Comparison of ENCODE assay signal across 8 cellular contexts in the genomic region with DNA sequence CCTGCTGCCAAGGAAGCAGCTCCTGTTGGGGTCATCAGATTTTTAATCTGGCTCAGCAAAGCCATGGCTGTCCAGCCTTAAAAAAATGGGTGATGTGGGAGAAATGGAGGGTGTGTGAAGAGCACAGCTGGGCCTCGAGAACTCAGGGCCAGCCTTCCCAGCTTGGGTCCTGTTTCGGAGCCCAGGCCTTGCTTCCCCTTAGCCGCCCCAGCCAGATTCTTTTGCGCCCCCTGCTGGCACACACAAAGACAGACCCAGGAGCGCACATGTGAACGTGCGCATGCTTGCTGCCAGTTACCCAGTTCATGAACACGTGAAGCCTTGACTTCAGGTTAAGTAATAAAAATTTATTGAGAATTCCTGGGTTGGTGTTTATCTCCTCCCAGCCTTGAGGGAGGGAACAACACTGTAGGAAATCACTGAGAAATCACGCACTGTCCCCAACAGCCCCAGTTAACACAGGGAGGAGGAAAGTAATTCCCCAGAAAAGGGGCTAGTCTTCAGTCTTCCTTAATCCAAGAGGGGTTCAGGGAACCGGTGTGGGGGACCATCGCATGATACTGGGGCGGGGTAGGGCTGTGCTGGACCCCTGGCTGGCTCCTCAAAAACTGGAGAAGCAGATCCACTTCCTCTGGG. TPM values are rescaled to one million over a fixed set of nuclear protein-coding genes. Genes with fewer than 3 reads are reported as not detected.
DNase-seq lines count a peak whose midpoint lies in the region; ATAC-seq and TF ChIP-seq lines count a peak whose summit lies in the region.

No MANE protein-coding gene starts in this region.

- H2AFZ ChIP-seq in SU-DHL-6 (ENCODE audit: low read depth, low read length, severe bottlenecking), result no peak overlapping the region

- H3K27me3 ChIP-seq in CD4-positive, CD25-positive, alpha-beta regulatory T cell (ENCODE audit: control insufficient read depth, insufficient read depth, low read length), result no peaks in the 10 kb centered on the region
- H3K27me3 ChIP-seq in SU-DHL-6 (ENCODE audit: low read length) (no peaks in the 10 kb centered on the region), adipocyte (replicated peaks; ENCODE audit: control insufficient read depth, insufficient read depth, low read length) (no peaks in the 10 kb centered on the region), heart left ventricle (no peaks in the 10 kb centered on the region), rectal smooth muscle tissue (ENCODE audit: control insufficient read depth, insufficient read depth, low read length) (no peaks in the 10 kb centered on the region), aorta (ENCODE audit: control insufficient read depth in 1 of 2, insufficient read depth in 2 of 2, low read length in 1 of 2) (no peaks in the 10 kb centered on the region)

- peaks cover 18% of the 10 kb centered on the region for H3K79me2 ChIP-seq in SU-DHL-6 (ENCODE audit: insufficient read depth, low read length)

- peaks cover 52% of the 10 kb centered on the region for H3K4me1 ChIP-seq in CD4-positive, CD25-positive, alpha-beta regulatory T cell (ENCODE audit: control insufficient read depth, insufficient read depth, low read length, poor library complexity, severe bottlenecking)
- H3K4me1 ChIP-seq in adipocyte (ENCODE audit: control insufficient read depth, insufficient read depth, low read length) (peaks cover 37% of the 10 kb centered on the region), heart left ventricle (peaks cover 6 to 56% (median 43%) of the 10 kb centered on the region in 12 donors), rectal smooth muscle tissue (ENCODE audit: control insufficient read depth, insufficient read depth, low read length) (peaks cover 26% of the 10 kb centered on the region), aorta (ENCODE audit: control insufficient read depth in 1 of 2, insufficient read depth in 2 of 2, low read length in 2 of 2) (peaks cover 4 to 5% of the 10 kb centered on the region in 2 donors)

- no peak overlapping the region for H3K9ac ChIP-seq in SU-DHL-6 (ENCODE audit: low read length)
- peak overlapping the region; percentile 41 for H3K9ac ChIP-seq in adipocyte (ENCODE audit: low read length)
- peak overlapping the region; percentile 16 for H3K9ac ChIP-seq in rectal smooth muscle tissue (ENCODE audit: low read length)

- no peaks in the 10 kb centered on the region for H3K9me3 ChIP-seq in CD4-positive, CD25-positive, alpha-beta regulatory T cell (ENCODE audit: control insufficient read depth in 2 of 2, low read length in 2 of 2)
- H3K9me3 ChIP-seq in SU-DHL-6 (ENCODE audit: insufficient read depth, low read length) (no peaks in the 10 kb centered on the region), adipocyte (ENCODE audit: control insufficient read depth, low read length) (no peaks in the 10 kb centered on the region), heart left ventricle (no peaks in the 10 kb centered on the region), aorta (ENCODE audit: control insufficient read depth, low read length) (no peaks in the 10 kb centered on the region)

- peak overlapping the region in 2 of 3 donors; percentile 90 to 92 for H3K27ac Mint-ChIP-seq in CD4-positive, CD25-positive, alpha-beta regulatory T cell

- H3K27me3 Mint-ChIP-seq in CD4-positive, CD25-positive, alpha-beta regulatory T cell, result no peaks in the 10 kb centered on the region

- H3K9me2 ChIP-seq in SU-DHL-6 (replicated peaks; ENCODE audit: insufficient read depth, low read length), result no peaks in the 10 kb centered on the region

- intact Hi-C loops in heart left ventricle (cut with DNase I) (loop anchor here in 9 of 10 donors (1.0 to 10.0 kb wide), 10 partner anchors 20 to 147 kb away; partner anchors contain the start of genes C12orf57 (in 8 of the 9), SPSB2 (in 3 of the 9), C1R (in 1 of the 9) and LPCAT3 (in 1 of the 9)), aorta (cut with DNase I) (loop anchor here (2.0 kb wide), 1 partner anchor 40 kb away; no protein-coding TSS in a partner anchor)

- H3K4me3 Mint-ChIP-seq in CD4-positive, CD25-positive, alpha-beta regulatory T cell, result peak overlapping the region; percentile 4 to 83 (median 60)

- peaks cover 3% of the 10 kb centered on the region; the same call in 1 of the 2 replicates for H4K20me1 ChIP-seq in SU-DHL-6 (ENCODE audit: low read depth, low read length)

- DNase-seq in CD4-positive, CD25-positive, alpha-beta regulatory T cell, result peak; percentile 78 to 91 (median 87)
- DNase-seq in NCI-H1105 (lab: John Stamatoyannopoulos, UW) (peak; percentile 92), adipocyte (ENCODE audit: low read depth) (peak; percentile 93), heart left ventricle (peak; percentile 89 to 92 (median 90)), aorta (peak; percentile 94)

- ATAC-seq in CD4-positive, CD25-positive, alpha-beta regulatory T cell (ENCODE audit: low read depth in 2 of 2), result peak; percentile 34 to 42
- ATAC-seq in GM21390 (IDR thresholded peaks at IDR 0.05; ENCODE audit: unreplicated experiment) (peak; percentile 38), heart left ventricle (peak; percentile 68 to 79 (median 72)), aorta (ENCODE audit: low FRiP score) (peak; percentile 84)

- TF ChIP-seq POLR2A in heart left ventricle (IDR thresholded peaks at IDR 0.05), result no peak

- H3F3A ChIP-seq in SU-DHL-6 (ENCODE audit: insufficient read depth), result peaks cover 32% of the 10 kb centered on the region

- H3K4me2 ChIP-seq in SU-DHL-6 (ENCODE audit: low read depth, low read length, poor library complexity, severe bottlenecking), result no peak overlapping the region

- WGBS in heart left ventricle, 4 donors, result 22 to 26% (median 23%) methylated on average over 10 to 12 of the region's 12 CpGs
- 20 to 21% methylated on average over 12 of the region's 12 CpGs for WGBS in aorta, 2 donors

- no peak overlapping the region for H3K4me3 ChIP-seq in CD4-positive, CD25-positive, alpha-beta regulatory T cell (ENCODE audit: low read depth, low read length)
- no peak overlapping the region for H3K4me3 ChIP-seq in SU-DHL-6 (ENCODE audit: insufficient read depth, low read length, poor library complexity, severe bottlenecking)
- no peak overlapping the region for H3K4me3 ChIP-seq in adipocyte (ENCODE audit: low read length)
- H3K4me3 ChIP-seq in heart left ventricle, result no peak overlapping the region
- peak overlapping the region; percentile 25 for H3K4me3 ChIP-seq in rectal smooth muscle tissue (ENCODE audit: low read length)
- no peak overlapping the region for H3K4me3 ChIP-seq in aorta (ENCODE audit: low read length in 2 of 2)

- peak overlapping the region; percentile 75 for H3K27ac ChIP-seq in CD4-positive, CD25-positive, alpha-beta regulatory T cell (ENCODE audit: insufficient read depth, low read length, poor library complexity, severe bottlenecking)
- H3K27ac ChIP-seq in SU-DHL-6 (ENCODE audit: low read depth, low read length) (peak overlapping the region; percentile 25; the same call in 1 of the 2 replicates), heart left ventricle (peak overlapping the region; percentile 18 to 81 (median 66)), rectal smooth muscle tissue (ENCODE audit: low read depth, low read length) (peak overlapping the region; percentile 78), aorta (ENCODE audit: low read depth in 1 of 2, low read length in 2 of 2) (peak overlapping the region in 1 of 2 donors; percentile 41)

- TF ChIP-seq CTCF in SU-DHL-6 (IDR thresholded peaks at IDR 0.05; ENCODE audit: insufficient read depth, low read length, poor library complexity, severe bottlenecking) (peak; percentile 95), heart left ventricle (IDR thresholded peaks at IDR 0.05) (peak; percentile 87 to 96 (median 92))

- peaks cover 11 to 59% (median 36%) of the 10 kb centered on the region in 4 donors for H3K4me1 Mint-ChIP-seq in CD4-positive, CD25-positive, alpha-beta regulatory T cell

- peaks cover 23% of the 10 kb centered on the region for H3K36me3 Mint-ChIP-seq in CD4-positive, CD25-positive, alpha-beta regulatory T cell

- peaks cover 47% of the 10 kb centered on the region for H3K36me3 ChIP-seq in CD4-positive, CD25-positive, alpha-beta regulatory T cell (ENCODE audit: control insufficient read depth, insufficient read depth, low read length)
- H3K36me3 ChIP-seq in SU-DHL-6 (ENCODE audit: low read length) (peaks cover 8% of the 10 kb centered on the region; the same call in 1 of the 2 replicates), adipocyte (ENCODE audit: control insufficient read depth, insufficient read depth, low read length, severe bottlenecking) (peaks cover 45% of the 10 kb centered on the region), heart left ventricle (peaks cover 0 to 52% (median 40%) of the 10 kb centered on the region in 9 donors), rectal smooth muscle tissue (ENCODE audit: control insufficient read depth, insufficient read depth, low read length) (peaks cover 29% of the 10 kb centered on the region), aorta (ENCODE audit: control insufficient read depth in 1 of 2, insufficient read depth in 2 of 2, low read length in 1 of 2) (peaks cover 0 to 6% of the 10 kb centered on the region in 2 donors)

- H3K9me3 Mint-ChIP-seq in CD4-positive, CD25-positive, alpha-beta regulatory T cell, result no peaks in the 10 kb centered on the region

RNA-seq across cellular contexts. Expression of gene PHB2, which starts 5.3 kb away (rescaled TPM):
- 134 TPM for total RNA-seq in CD4-positive, CD25-positive, alpha-beta regulatory T cell
- 100 to 1,000 TPM; 118 to 134 (median 125) TPM for polyA plus RNA-seq in CD4-positive, CD25-positive, alpha-beta regulatory T cell
- total RNA-seq in heart left ventricle, result 100 to 1,000 TPM; 128 to 189 (median 152) TPM
- 100 to 1,000 TPM; 112 to 192 TPM for polyA plus RNA-seq in heart left ventricle
- total RNA-seq in aorta, result 100 to 1,000 TPM in 1 of 2 donors, 10 to 100 TPM in 1; 97.9 to 117 TPM
- polyA plus RNA-seq in aorta, result 100 to 1,000 TPM; 105 to 139 TPM

RNA-seq across cellular contexts. Expression of gene EMG1, which starts 5.6 kb away (rescaled TPM):
- 44.1 TPM for total RNA-seq in CD4-positive, CD25-positive, alpha-beta regulatory T cell
- polyA plus RNA-seq in CD4-positive, CD25-positive, alpha-beta regulatory T cell, result 10 to 100 TPM; 71.8 to 89.4 (median 79.4) TPM
- total RNA-seq in heart left ventricle, result 10 to 100 TPM; 24.2 to 43.1 (median 35.9) TPM
- 10 to 100 TPM; 23.0 to 38.2 TPM for polyA plus RNA-seq in heart left ventricle
- 10 to 100 TPM; 30.2 to 31.6 TPM for total RNA-seq in aorta
- 10 to 100 TPM; 15.4 to 24.4 TPM for polyA plus RNA-seq in aorta

RNA-seq across cellular contexts. Expression of gene PTPN6, which starts 14.0 kb away (rescaled TPM):
- total RNA-seq in CD4-positive, CD25-positive, alpha-beta regulatory T cell, result 174 TPM
- 100 to 1,000 TPM; 261 to 321 (median 291) TPM for polyA plus RNA-seq in CD4-positive, CD25-positive, alpha-beta regulatory T cell
- total RNA-seq in heart left ventricle, result 10 to 100 TPM in 2 of 9 donors, 1 to 10 TPM in 7; 3.5 to 63.2 (median 5.9) TPM
- 1 to 10 TPM; 6.6 to 6.7 TPM for polyA plus RNA-seq in heart left ventricle
- 10 to 100 TPM; 29.8 to 42.3 TPM for total RNA-seq in aorta
- polyA plus RNA-seq in aorta, result 10 to 100 TPM; 10.1 to 25.7 TPM

RNA-seq across cellular contexts. Expression of gene C12orf57, which starts 21.3 kb away (rescaled TPM):
- total RNA-seq in CD4-positive, CD25-positive, alpha-beta regulatory T cell, result 186 TPM
- 100 to 1,000 TPM; 310 to 410 (median 340) TPM for polyA plus RNA-seq in CD4-positive, CD25-positive, alpha-beta regulatory T cell
- total RNA-seq in heart left ventricle (100 to 1,000 TPM; 108 to 394 (median 167) TPM), aorta (100 to 1,000 TPM; 197 to 233 TPM)
- polyA plus RNA-seq in heart left ventricle (100 to 1,000 TPM; 258 to 460 TPM), aorta (1,000 to 10,000 TPM in 1 of 2 donors, 100 to 1,000 TPM in 1; 849 to 1,017 TPM)

RNA-seq across cellular contexts. Expression of gene RNU7-1, which starts 21.5 kb away (rescaled TPM):
- not detected for total RNA-seq in CD4-positive, CD25-positive, alpha-beta regulatory T cell
- polyA plus RNA-seq in CD4-positive, CD25-positive, alpha-beta regulatory T cell, result not detected
- total RNA-seq in heart left ventricle (not detected), aorta (not detected)
- polyA plus RNA-seq in heart left ventricle (not detected), aorta (not detected)
